Comparison of ENCODE assay signal across 8 cellular contexts in genomic region chr4:108171541-108172230, GRCh38. TPM values are rescaled to one million over a fixed set of nuclear protein-coding genes. Genes with fewer than 3 reads are reported as not detected.
DNase-seq lines count a peak whose midpoint lies in the region; ATAC-seq lines count a peak whose summit lies in the region.

No MANE protein-coding gene starts in this region.

- H3K4me3 Mint-ChIP-seq in activated T-cell treated with anti-CD3 and anti-CD28 coated beads, Interleukin-2, amount 50 U/mL, for 72 hours, result peak overlapping the region; percentile 100
- H3K4me3 Mint-ChIP-seq in immature natural killer cell, result peak overlapping the region; percentile 61 to 79 (median 73)
- H3K4me3 Mint-ChIP-seq in stimulated activated memory B cell treated with anti-CD40 and anti-IgM and Interleukin-4, amounts not matched to agents 10 μg/mL and 1 μg/mL and 100 μg/mL, for 72 hours, result peak overlapping the region; percentile 43

- H3K27me3 Mint-ChIP-seq in activated T-cell treated with anti-CD3 and anti-CD28 coated beads, Interleukin-2, amount 50 U/mL, for 72 hours (ENCODE audit: low read depth), result peaks cover 8% of the 10 kb centered on the region
- H3K27me3 Mint-ChIP-seq in immature natural killer cell (ENCODE audit: low read depth in 3 of 3), result peaks cover 27 to 36% (median 35%) of the 10 kb centered on the region in 3 donors
- peaks cover 76% of the 10 kb centered on the region for H3K27me3 Mint-ChIP-seq in stimulated activated memory B cell treated with anti-CD40 and anti-IgM and Interleukin-4, amounts not matched to agents 10 μg/mL and 1 μg/mL and 100 μg/mL, for 72 hours

- peak; percentile 25 for DNase-seq in NCI-H2227 (lab: John Stamatoyannopoulos, UW; ENCODE audit: unreplicated experiment)
- DNase-seq in activated T-cell treated with anti-CD3 and anti-CD28 coated beads, Interleukin-2, amount 50 U/mL, for 72 hours, result peak; percentile 64 to 73
- DNase-seq in immature natural killer cell, result peak; percentile 48 to 51 (median 49)
- no peak for DNase-seq in mesenteric fat pad (ENCODE audit: low spot score)
- no peak for DNase-seq in anterior cingulate cortex (lab: John Stamatoyannopoulos, UW)
- DNase-seq in DMS153 (lab: John Stamatoyannopoulos, UW), result no peak

- H3K27ac Mint-ChIP-seq in activated T-cell treated with anti-CD3 and anti-CD28 coated beads, Interleukin-2, amount 50 U/mL, for 72 hours, result peak overlapping the region; percentile 84
- no peak overlapping the region for H3K27ac Mint-ChIP-seq in immature natural killer cell
- no peak overlapping the region for H3K27ac Mint-ChIP-seq in stimulated activated memory B cell treated with anti-CD40 and anti-IgM and Interleukin-4, amounts not matched to agents 10 μg/mL and 1 μg/mL and 100 μg/mL, for 72 hours

- H3K9me3 Mint-ChIP-seq in activated T-cell treated with anti-CD3 and anti-CD28 coated beads, Interleukin-2, amount 50 U/mL, for 72 hours, result no peaks in the 10 kb centered on the region
- peaks cover 0 to 2% (median 0%) of the 10 kb centered on the region in 6 donors for H3K9me3 Mint-ChIP-seq in immature natural killer cell
- no peaks in the 10 kb centered on the region for H3K9me3 Mint-ChIP-seq in stimulated activated memory B cell treated with anti-CD40 and anti-IgM and Interleukin-4, amounts not matched to agents 10 μg/mL and 1 μg/mL and 100 μg/mL, for 72 hours

- peaks cover 8 to 13% of the 10 kb centered on the region in 2 donors for H3K36me3 Mint-ChIP-seq in activated T-cell treated with anti-CD3 and anti-CD28 coated beads, Interleukin-2, amount 50 U/mL, for 72 hours (ENCODE audit: insufficient read depth in 2 of 2)
- H3K36me3 Mint-ChIP-seq in immature natural killer cell, result no peaks in the 10 kb centered on the region
- H3K36me3 Mint-ChIP-seq in stimulated activated memory B cell treated with anti-CD40 and anti-IgM and Interleukin-4, amounts not matched to agents 10 μg/mL and 1 μg/mL and 100 μg/mL, for 72 hours, result no peaks in the 10 kb centered on the region

- peak; percentile 5 to 15 for ATAC-seq in activated T-cell treated with anti-CD3 and anti-CD28 coated beads, Interleukin-2, amount 50 U/mL, for 72 hours (replicated peaks in 1 of 2)
- no peak for ATAC-seq in stimulated activated memory B cell treated with anti-CD40 and anti-IgM and Interleukin-4, amounts not matched to agents 10 μg/mL and 1 μg/mL and 100 μg/mL, for 72 hours
- no peak for ATAC-seq in HG03571 (IDR thresholded peaks at IDR 0.05; ENCODE audit: unreplicated experiment)

- H3K4me1 Mint-ChIP-seq in activated T-cell treated with anti-CD3 and anti-CD28 coated beads, Interleukin-2, amount 50 U/mL, for 72 hours (ENCODE audit: low read depth), result peaks cover 59% of the 10 kb centered on the region
- H3K4me1 Mint-ChIP-seq in immature natural killer cell, result peaks cover 41 to 55% of the 10 kb centered on the region in 2 donors
- H3K4me1 Mint-ChIP-seq in stimulated activated memory B cell treated with anti-CD40 and anti-IgM and Interleukin-4, amounts not matched to agents 10 μg/mL and 1 μg/mL and 100 μg/mL, for 72 hours, result peaks cover 50% of the 10 kb centered on the region

RNA-seq across cellular contexts. Expression of gene LEF1, which starts 3.0 kb away (rescaled TPM):
- total RNA-seq in activated T-cell treated with anti-CD3 and anti-CD28 coated beads, Interleukin-2, amount 50 U/mL, for 72 hours, result 100 to 1,000 TPM; 130 to 175 TPM
- polyA plus RNA-seq in immature natural killer cell, result 10 to 100 TPM; 16.7 to 29.7 (median 28.7) TPM
- 3.1 TPM for total RNA-seq in mesenteric fat pad

Comparison
In these comparisons a context has a peak if more than half of its experiments do, and no peak if none do; other contexts are left out.
1. DNase-seq: peak in NCI-H2227 (single experiment), activated T-cell treated with anti-CD3 and anti-CD28 coated beads, Interleukin-2, amount 50 U/mL, for 72 hours (2 of 2) and immature natural killer cell (3 of 3); none in mesenteric fat pad (single experiment), anterior cingulate cortex (0 of 58) and DMS153 (single experiment).
2. ATAC-seq: peak in activated T-cell treated with anti-CD3 and anti-CD28 coated beads, Interleukin-2, amount 50 U/mL, for 72 hours (2 of 2); none in stimulated activated memory B cell treated with anti-CD40 and anti-IgM and Interleukin-4, amounts not matched to agents 10 μg/mL and 1 μg/mL and 100 μg/mL, for 72 hours (single experiment) and HG03571 (single experiment).
3. H3K4me3 Mint-ChIP-seq: peak in every context shown above with its lines; median percentile 100 in activated T-cell treated with anti-CD3 and anti-CD28 coated beads, Interleukin-2, amount 50 U/mL, for 72 hours; 73 in immature natural killer cell; 43 in stimulated activated memory B cell treated with anti-CD40 and anti-IgM and Interleukin-4, amounts not matched to agents 10 μg/mL and 1 μg/mL and 100 μg/mL, for 72 hours.
4. RNA of gene LEF1, which starts 3.0 kb away (total RNA-seq): 130 to 175 TPM in activated T-cell treated with anti-CD3 and anti-CD28 coated beads, Interleukin-2, amount 50 U/mL, for 72 hours; 3.1 TPM in mesenteric fat pad (single experiment); every median in the first group is over 10 times any median in the second.